Comparison of ENCODE assay signal across 24 cellular contexts in genomic region chr2:56589194-56589593, GRCh38.
"Had no signal": no experiment of that assay in that cellular context is flagged by ENCODE, and none has a peak within 500 bp of the region (broad histone marks: within the 10 kb centered on the region; RNA-seq: fewer than 3 reads in every experiment).

No MANE protein-coding gene starts in this region.

- H3K27me3 ChIP-seq: dorsolateral prefrontal cortex, gastrocnemius medialis, neutrophil, pancreas, testis, tibial artery had no signal

- H3K9me3 ChIP-seq: gastrocnemius medialis, mucosa of descending colon, pancreas, testis, tibial artery had no signal

- H3K4me3 ChIP-seq: dorsolateral prefrontal cortex, gastrocnemius medialis, lung, mucosa of descending colon, pancreas, smooth muscle cell, testis, tibial artery had no signal

- DNase-seq: effector CD4-positive, alpha-beta T cell; gastrocnemius medialis; kidney; mesenchymal stem cell; mucosa of descending colon; naive B cell; pancreas; stimulated activated CD4-positive, alpha-beta T cell treated with anti-CD3 and anti-CD28 coated beads, Interleukin-12 subunit alpha, Interleukin-12 subunit beta, amount 100 ng/mL, for 4 hours; stimulated activated CD4-positive, alpha-beta T cell treated with anti-CD3 and anti-CD28 coated beads, Interleukin-2, amount 100 ng/mL, for 24 hours; stimulated activated CD4-positive, alpha-beta T cell treated with anti-CD3 and anti-CD28 coated beads, Interleukin-4, amount 100 ng/mL, for 4 hours; stimulated activated naive CD8-positive, alpha-beta T cell treated with anti-CD3 and anti-CD28 coated beads, Interleukin-15, Interleukin-2, amounts not matched to agents 100 U/mL and 50 U/mL, for 24 hours; testis; tibial artery had no signal

- H3K4me1 ChIP-seq: gastrocnemius medialis, pancreas, testis had no signal

- H3K27ac Mint-ChIP-seq: mesothelial cell of epicardium; naive B cell; natural killer cell treated with Interleukin-12 subunit alpha and Interleukin-12 subunit beta and Interleukin-15 and Interleukin-18, amount 100 ng/mL, for 72 hours; stimulated activated memory B cell treated with anti-CD40 and anti-IgM and Interleukin-4, amounts not matched to agents 10 μg/mL and 1 μg/mL and 100 μg/mL, for 72 hours; type B pancreatic cell had no signal

- ATAC-seq: gastrocnemius medialis; left lobe of liver; mucosa of descending colon; natural killer cell treated with Interleukin-12 subunit alpha and Interleukin-12 subunit beta and Interleukin-15 and Interleukin-18, amount 100 ng/mL, for 72 hours; pancreas; sciatic nerve; stimulated activated memory B cell treated with anti-CD40 and anti-IgM and Interleukin-4, amounts not matched to agents 10 μg/mL and 1 μg/mL and 100 μg/mL, for 72 hours; stimulated activated naive CD8-positive, alpha-beta T cell treated with anti-CD3 and anti-CD28 coated beads, Interleukin-15, Interleukin-2, amounts not matched to agents 100 U/mL and 50 U/mL, for 24 hours had no signal

- H3K36me3 ChIP-seq: gastrocnemius medialis, neutrophil, pancreas, tibial artery had no signal

- H3K36me3 Mint-ChIP-seq: mesothelial cell of epicardium; naive B cell; natural killer cell treated with Interleukin-12 subunit alpha and Interleukin-12 subunit beta and Interleukin-15 and Interleukin-18, amount 100 ng/mL, for 72 hours; stimulated activated memory B cell treated with anti-CD40 and anti-IgM and Interleukin-4, amounts not matched to agents 10 μg/mL and 1 μg/mL and 100 μg/mL, for 72 hours; type B pancreatic cell had no signal

- H3K4me2 ChIP-seq: smooth muscle cell had no signal

- H3K4me1 Mint-ChIP-seq: naive B cell; neural crest cell; stimulated activated memory B cell treated with anti-CD40 and anti-IgM and Interleukin-4, amounts not matched to agents 10 μg/mL and 1 μg/mL and 100 μg/mL, for 72 hours had no signal

- H3K4me3 Mint-ChIP-seq: mesothelial cell of epicardium; naive B cell; natural killer cell treated with Interleukin-12 subunit alpha and Interleukin-12 subunit beta and Interleukin-15 and Interleukin-18, amount 100 ng/mL, for 72 hours; neural crest cell; stimulated activated memory B cell treated with anti-CD40 and anti-IgM and Interleukin-4, amounts not matched to agents 10 μg/mL and 1 μg/mL and 100 μg/mL, for 72 hours; type B pancreatic cell had no signal

- H3K27ac ChIP-seq: dorsolateral prefrontal cortex, gastrocnemius medialis, neutrophil, pancreas, testis, tibial artery had no signal

- H3K9me3 Mint-ChIP-seq: mesothelial cell of epicardium; neural crest cell; stimulated activated memory B cell treated with anti-CD40 and anti-IgM and Interleukin-4, amounts not matched to agents 10 μg/mL and 1 μg/mL and 100 μg/mL, for 72 hours; type B pancreatic cell had no signal

- H3K27me3 Mint-ChIP-seq: naive B cell; natural killer cell treated with Interleukin-12 subunit alpha and Interleukin-12 subunit beta and Interleukin-15 and Interleukin-18, amount 100 ng/mL, for 72 hours; stimulated activated memory B cell treated with anti-CD40 and anti-IgM and Interleukin-4, amounts not matched to agents 10 μg/mL and 1 μg/mL and 100 μg/mL, for 72 hours; type B pancreatic cell had no signal
